ENCODE assay signal across 8 cellular contexts in genomic region chr10:48634198-48634983, GRCh38. TPM values are rescaled to one million over a fixed set of nuclear protein-coding genes. Genes with fewer than 3 reads are reported as not detected.
DNase-seq lines count a peak whose midpoint lies in the region; ATAC-seq and TF ChIP-seq lines count a peak whose summit lies in the region.

No MANE protein-coding gene starts in this region.

- in situ Hi-C loops in brain microvascular endothelial cell (cut with HindIII; ENCODE audit: low pct_ligation_motif_present, low sequenced_read_pairs), result no loop called here

- peak; percentile 69 to 77 for ATAC-seq in activated CD4-positive, CD25-positive, alpha-beta regulatory T cell treated with anti-CD3 and anti-CD28 coated beads, Interleukin-2, amount 50 U/mL, for 24 hours
- ATAC-seq in HG02588 (IDR thresholded peaks at IDR 0.05; ENCODE audit: unreplicated experiment), result peak; percentile 96

- H3K36me3 ChIP-seq in brain microvascular endothelial cell (replicated peaks), result no peaks in the 10 kb centered on the region

- TF ChIP-seq CTCF in brain microvascular endothelial cell (IDR thresholded peaks at IDR 0.05; ENCODE audit: low read depth, low read length, missing control alignments), result no peak

- no peak for DNase-seq in activated CD4-positive, CD25-positive, alpha-beta regulatory T cell (lab: John Stamatoyannopoulos, UW)
- peak; percentile 62 for DNase-seq in NAMALWA (ENCODE audit: low spot score)
- peak; percentile 36 for DNase-seq in brain microvascular endothelial cell
- DNase-seq in mucosa of gallbladder (ENCODE audit: low spot score), result peak; percentile 57
- no peak for DNase-seq in NCI-H1105 treated with DMSO at 0.1 percent for 48 hours (lab: John Stamatoyannopoulos, UW)
- no peak for DNase-seq in NCI-H345 (lab: John Stamatoyannopoulos, UW)

- H3K27ac ChIP-seq in brain microvascular endothelial cell, result no peak overlapping the region

- no peaks in the 10 kb centered on the region for H3K27me3 ChIP-seq in brain microvascular endothelial cell (replicated peaks)

- no peak overlapping the region for H3K4me3 ChIP-seq in brain microvascular endothelial cell (ENCODE audit: low read depth, low read length)

RNA-seq across cellular contexts. Expression of gene ARHGAP22, which starts 29.5 kb away (rescaled TPM):
- 8.8 TPM for total RNA-seq in mucosa of gallbladder

RNA-seq across cellular contexts. Expression of gene WDFY4, which starts 50.3 kb away (rescaled TPM):
- total RNA-seq in mucosa of gallbladder, result 8.7 TPM

Comparison
In these comparisons a context has a peak if more than half of its experiments do, and no peak if none do; other contexts are left out.
1. DNase-seq: peak in NAMALWA (single experiment), brain microvascular endothelial cell (single experiment) and mucosa of gallbladder (single experiment); none in activated CD4-positive, CD25-positive, alpha-beta regulatory T cell (0 of 4), NCI-H1105 treated with DMSO at 0.1 percent for 48 hours (single experiment) and NCI-H345 (single experiment).